Comparison of ENCODE assay signal across 8 cellular contexts in the genomic region with DNA sequence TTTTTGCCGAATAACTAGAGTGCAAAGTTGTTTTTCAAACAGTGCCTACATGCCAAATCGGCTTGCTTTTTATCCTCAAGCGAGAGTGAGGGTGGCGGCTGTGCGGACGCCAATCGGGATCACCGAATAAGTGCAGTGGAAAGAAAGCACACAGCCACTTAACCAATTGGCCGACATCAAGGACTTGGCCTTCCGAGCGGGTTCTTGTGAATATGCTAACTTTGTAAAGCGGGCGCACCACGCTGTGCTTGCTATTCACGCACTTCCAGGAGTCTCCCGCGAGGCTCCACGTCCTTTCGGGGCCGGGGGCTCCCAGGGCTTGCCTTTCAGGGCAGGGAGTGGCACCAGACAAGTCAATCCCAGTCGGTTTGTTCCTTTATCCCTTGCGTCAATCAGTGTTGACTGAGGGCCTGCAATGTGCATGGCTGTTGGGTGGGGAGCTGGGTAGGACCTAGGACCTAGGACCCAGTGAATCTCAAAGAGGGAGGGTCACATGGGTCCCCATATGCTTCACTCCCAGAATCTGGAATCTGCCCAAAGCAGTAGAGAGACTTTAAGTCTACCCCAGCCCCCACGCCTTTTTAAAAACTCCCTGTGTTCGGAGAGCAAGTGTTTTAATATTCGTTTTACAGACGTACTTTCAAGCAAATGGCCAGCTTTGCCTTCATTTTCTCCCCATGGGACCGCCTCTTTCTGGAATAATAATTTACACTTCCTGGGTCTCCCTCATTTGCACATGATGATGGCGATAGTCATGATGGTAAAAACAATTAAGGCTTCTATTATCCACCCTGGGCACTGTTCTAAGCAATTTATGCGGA. TPM values are rescaled to one million over a fixed set of nuclear protein-coding genes. Genes with fewer than 3 reads are reported as not detected.
DNase-seq lines count a peak whose midpoint lies in the region; ATAC-seq, FAIRE-seq and TF ChIP-seq lines count a peak whose summit lies in the region.

No MANE protein-coding gene starts in this region.

- H3K27me3 ChIP-seq in HAP-1 (ENCODE audit: low read depth) (no peaks in the 10 kb centered on the region), breast epithelium (no peaks in the 10 kb centered on the region), stomach smooth muscle (ENCODE audit: control insufficient read depth in 1 of 2, insufficient read depth in 2 of 2, low read length in 2 of 2) (no peaks in the 10 kb centered on the region)

- H3K4me2 ChIP-seq in A549: peak overlapping the region; percentile 93

- TF ChIP-seq CTCF in A549 (IDR thresholded peaks at IDR 0.05) (no peak), breast epithelium (IDR thresholded peaks at IDR 0.05) (no peak)

- H3K36me3 ChIP-seq in HAP-1 (replicated peaks) (no peaks in the 10 kb centered on the region), breast epithelium (no peaks in the 10 kb centered on the region), stomach smooth muscle (ENCODE audit: control insufficient read depth in 2 of 2, insufficient read depth in 2 of 2, low read length in 2 of 2) (no peaks in the 10 kb centered on the region)

- no peak for ATAC-seq in A549
- no peak for ATAC-seq in HG02870 (IDR thresholded peaks at IDR 0.05; ENCODE audit: unreplicated experiment)
- no peak for ATAC-seq in HG03342 (IDR thresholded peaks at IDR 0.05; ENCODE audit: unreplicated experiment)

- TF ChIP-seq POLR2A in A549 (IDR thresholded peaks at IDR 0.05; ENCODE audit: low read length): no peak
- no peak for TF ChIP-seq POLR2A in breast epithelium (IDR thresholded peaks at IDR 0.05)

- H3K4me3 ChIP-seq in A549 (peak overlapping the region; percentile 73), HAP-1 (peak overlapping the region; percentile 53), breast epithelium (peak overlapping the region; percentile 59 to 92 (median 91)), stomach smooth muscle (ENCODE audit: low read length in 2 of 2) (peak overlapping the region; percentile 83 to 86)

- no peak for FAIRE-seq in A549 (lab: Jason Lieb, UNC)

- no peak for TF ChIP-seq EP300 in A549 (IDR thresholded peaks at IDR 0.05)

- POLR2A ChIA-PET in A549 (lab: Yijun Ruan, JAX): interaction anchor here (0.7 to 2.5 kb wide), 3 partner anchors 183 to 283 kb away, joined by 3 to 13 read pairs (median 9); a partner anchor contains a TSS

- TF ChIP-seq RAD21 in A549 (conservative IDR thresholded peaks at IDR 0.05 in 1 of 2, IDR thresholded peaks at IDR 0.05 in 1 of 2): no peak

- WGBS in A549 (ENCODE audit: missing lambda C conversion rate): 85% methylated on average over 29 of the region's 29 CpGs

- CTCF ChIA-PET in A549 (lab: Yijun Ruan, JAX): interaction anchor here (0.6 to 2.9 kb wide), 6 partner anchors 12 to 1361 kb away, joined by 3 to 16 read pairs (median 4); a partner anchor contains a TSS

- in situ Hi-C loops in HAP-1 (cut with MboI; ENCODE audit: low sequenced_read_pairs): loop anchor here (5.0 kb wide), 1 partner anchor 283 kb away; a partner anchor contains a TSS

- H3K27ac ChIP-seq in A549: peak overlapping the region; percentile 74 to 92
- peak overlapping the region; percentile 82 to 95 for H3K27ac ChIP-seq in breast epithelium
- H3K27ac ChIP-seq in stomach smooth muscle (ENCODE audit: low read length): peak overlapping the region; percentile 91

- DNase-seq in A549 (ENCODE audit: low read depth in 1 of 2, low spot score in 1 of 2): no peak
- DNase-seq in HAP-1 (ENCODE audit: low spot score in 2 of 2): peak in 1 of 2 experiments; percentile 26
- DNase-seq in breast epithelium (ENCODE audit: low spot score in 2 of 2): peak in 1 of 2 donors; percentile 35
- peak; percentile 56 for DNase-seq in kidney tubule cell (ENCODE audit: low spot score)
- DNase-seq in LoVo (ENCODE audit: low spot score): no peak

- intact Hi-C loops in breast epithelium (cut with DNase I; ENCODE audit: low total_unique reads): no loop called here

- no peaks in the 10 kb centered on the region for H3K9me3 ChIP-seq in A549
- H3K9me3 ChIP-seq in HAP-1: no peaks in the 10 kb centered on the region
- H3K9me3 ChIP-seq in breast epithelium: no peaks in the 10 kb centered on the region
- H3K9me3 ChIP-seq in stomach smooth muscle (ENCODE audit: control insufficient read depth in 2 of 2, low read length in 2 of 2): no peaks in the 10 kb centered on the region

- H3K9ac ChIP-seq in stomach smooth muscle (ENCODE audit: low read length in 2 of 2): peak overlapping the region; percentile 73 to 76

- peaks cover 16% of the 10 kb centered on the region; the same call in 2 of the 3 replicates for H3K4me1 ChIP-seq in A549
- peaks cover 8% of the 10 kb centered on the region for H3K4me1 ChIP-seq in HAP-1
- H3K4me1 ChIP-seq in breast epithelium: no peaks in the 10 kb centered on the region
- peaks cover 39% of the 10 kb centered on the region for H3K4me1 ChIP-seq in stomach smooth muscle (ENCODE audit: control insufficient read depth, insufficient read depth, low read length)

TF ChIP-seq in A549, 52 proteins besides CTCF, POLR2A, EP300 and RAD21:
- no peak for TF ChIP-seq CHD4 (IDR thresholded peaks at IDR 0.05; ENCODE audit: borderline replicate concordance)
- TF ChIP-seq HDAC2 (IDR thresholded peaks at IDR 0.05): no peak
- TF ChIP-seq ZC3H11A (IDR thresholded peaks at IDR 0.05): no peak
- TF ChIP-seq, protein P1, sequence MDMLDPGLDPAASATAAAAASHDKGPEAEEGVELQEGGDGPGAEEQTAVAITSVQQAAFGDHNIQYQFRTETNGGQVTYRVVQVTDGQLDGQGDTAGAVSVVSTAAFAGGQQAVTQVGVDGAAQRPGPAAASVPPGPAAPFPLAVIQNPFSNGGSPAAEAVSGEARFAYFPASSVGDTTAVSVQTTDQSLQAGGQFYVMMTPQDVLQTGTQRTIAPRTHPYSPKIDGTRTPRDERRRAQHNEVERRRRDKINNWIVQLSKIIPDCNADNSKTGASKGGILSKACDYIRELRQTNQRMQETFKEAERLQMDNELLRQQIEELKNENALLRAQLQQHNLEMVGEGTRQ (IDR thresholded peaks at IDR 0.05): no peak
- TF ChIP-seq NFE2L2 (conservative IDR thresholded peaks at IDR 0.05; ENCODE audit: low read length): no peak
- TF ChIP-seq, protein P2, sequence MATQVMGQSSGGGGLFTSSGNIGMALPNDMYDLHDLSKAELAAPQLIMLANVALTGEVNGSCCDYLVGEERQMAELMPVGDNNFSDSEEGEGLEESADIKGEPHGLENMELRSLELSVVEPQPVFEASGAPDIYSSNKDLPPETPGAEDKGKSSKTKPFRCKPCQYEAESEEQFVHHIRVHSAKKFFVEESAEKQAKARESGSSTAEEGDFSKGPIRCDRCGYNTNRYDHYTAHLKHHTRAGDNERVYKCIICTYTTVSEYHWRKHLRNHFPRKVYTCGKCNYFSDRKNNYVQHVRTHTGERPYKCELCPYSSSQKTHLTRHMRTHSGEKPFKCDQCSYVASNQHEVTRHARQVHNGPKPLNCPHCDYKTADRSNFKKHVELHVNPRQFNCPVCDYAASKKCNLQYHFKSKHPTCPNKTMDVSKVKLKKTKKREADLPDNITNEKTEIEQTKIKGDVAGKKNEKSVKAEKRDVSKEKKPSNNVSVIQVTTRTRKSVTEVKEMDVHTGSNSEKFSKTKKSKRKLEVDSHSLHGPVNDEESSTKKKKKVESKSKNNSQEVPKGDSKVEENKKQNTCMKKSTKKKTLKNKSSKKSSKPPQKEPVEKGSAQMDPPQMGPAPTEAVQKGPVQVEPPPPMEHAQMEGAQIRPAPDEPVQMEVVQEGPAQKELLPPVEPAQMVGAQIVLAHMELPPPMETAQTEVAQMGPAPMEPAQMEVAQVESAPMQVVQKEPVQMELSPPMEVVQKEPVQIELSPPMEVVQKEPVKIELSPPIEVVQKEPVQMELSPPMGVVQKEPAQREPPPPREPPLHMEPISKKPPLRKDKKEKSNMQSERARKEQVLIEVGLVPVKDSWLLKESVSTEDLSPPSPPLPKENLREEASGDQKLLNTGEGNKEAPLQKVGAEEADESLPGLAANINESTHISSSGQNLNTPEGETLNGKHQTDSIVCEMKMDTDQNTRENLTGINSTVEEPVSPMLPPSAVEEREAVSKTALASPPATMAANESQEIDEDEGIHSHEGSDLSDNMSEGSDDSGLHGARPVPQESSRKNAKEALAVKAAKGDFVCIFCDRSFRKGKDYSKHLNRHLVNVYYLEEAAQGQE (IDR thresholded peaks at IDR 0.05): no peak
TF ChIP-seq in A549: peak in this region for 0.

RNA-seq across cellular contexts. Expression of a gene that starts 2.0 kb away (rescaled TPM):
- polyA plus RNA-seq in A549 (2011; rRNA removed): 0.34 and 0.39 TPM in 2 replicates
- 0.03 and 0.04 TPM in 2 replicates for polyA plus RNA-seq in A549 (2012; cell fraction: cytosol; rRNA removed)
- 0.01 and 0.06 TPM in 2 replicates for polyA plus RNA-seq in A549 (2012; cell fraction: nucleus; rRNA removed)
- polyA plus RNA-seq in A549 (2017; fragmentation: RNase III; extraction: RNeasy Plus Mini Kit Qiagen cat#74134 plus additional on column Dnase treatment): 0.25 to 0.28 TPM (median 0.28 TPM) in 3 replicates
- polyA minus RNA-seq in A549 (2011; rRNA and poly(A)+ RNA removed): 0.17 and 0.24 TPM in 2 replicates
- total RNA-seq in breast epithelium: 1 to 10 TPM; 1.3 to 2.3 (median 2.3) TPM
